Comparison of ENCODE assay signal across 31 cellular contexts in genomic region chr3:64411101-64411500, GRCh38.
"Had no signal": no experiment of that assay in that cellular context is flagged by ENCODE, and none has a peak within 500 bp of the region (broad histone marks: within the 10 kb centered on the region; RNA-seq: fewer than 3 reads in every experiment).

No MANE protein-coding gene starts in this region.

- H3K27me3 ChIP-seq: adrenal gland, Peyer's patch had no signal

- H3K27me3 Mint-ChIP-seq: activated CD4-positive, alpha-beta T cell treated with anti-CD3 and anti-CD28 coated beads, Interleukin-2, amount 10 ng/mL, durations not matched to agents 24 days and 14 days had no signal

- H3K36me3 ChIP-seq: adrenal gland, Peyer's patch had no signal

- H3K4me1 ChIP-seq: adrenal gland, Peyer's patch had no signal

- H3K27ac Mint-ChIP-seq: activated CD4-positive, alpha-beta T cell treated with anti-CD3 and anti-CD28 coated beads, Interleukin-2, amount 10 ng/mL, durations not matched to agents 24 days and 14 days; activated CD8-positive, alpha-beta T cell treated with anti-CD3 and anti-CD28 coated beads for 36 hours; activated naive CD4-positive, alpha-beta T cell treated with anti-CD3 and anti-CD28 coated beads, Interleukin-2, amount 50 U/mL, for 72 hours; activated T-cell treated with anti-CD3 and anti-CD28 coated beads, Interleukin-2, amount 50 U/mL, for 24 hours; activated T-helper 2 cell treated with anti-CD3 and anti-CD28 coated beads, Interferon-gamma antibody, Interleukin-2, Interleukin-4, amounts not matched to agents 10 μg/mL and 5 μg/mL and 100 μg/mL, durations not matched to agents 14 hours and 24 hours and 36 hours; T-helper 1 cell treated with Interleukin-12 subunit alpha and Interleukin-12 subunit beta and Interleukin-4 antibody, amounts not matched to agents 30 μg/mL and 1 μg/mL, for 36 hours; T-helper 2 cell treated with Interferon-gamma antibody and Interleukin-4, amounts not matched to agents 5 μg/mL and 100 μg/mL, for 36 hours had no signal

- H3K9me3 ChIP-seq: adrenal gland, Peyer's patch had no signal

- H3K4me3 Mint-ChIP-seq: activated CD4-positive, alpha-beta T cell treated with anti-CD3 and anti-CD28 coated beads, Interleukin-2, amount 10 ng/mL, durations not matched to agents 24 days and 14 days; activated CD8-positive, alpha-beta T cell treated with anti-CD3 and anti-CD28 coated beads for 36 hours; activated T-cell treated with anti-CD3 and anti-CD28 coated beads, Interleukin-2, amount 50 U/mL, for 24 hours; brain; T-helper 1 cell treated with Interleukin-12 subunit alpha and Interleukin-12 subunit beta and Interleukin-4 antibody, amounts not matched to agents 30 μg/mL and 1 μg/mL, for 36 hours; T-helper 2 cell treated with Interferon-gamma antibody and Interleukin-4, amounts not matched to agents 5 μg/mL and 100 μg/mL, for 36 hours had no signal

- DNase-seq: activated CD4-positive, alpha-beta T cell treated with anti-CD3 and anti-CD28 coated beads, Interleukin-2, amount 10 ng/mL, durations not matched to agents 24 days and 14 days; activated CD4-positive, alpha-beta T cell treated with anti-CD3 and anti-CD28 coated beads, Interleukin-2, amount 50 U/mL, for 4 hours; activated CD8-positive, alpha-beta T cell treated with anti-CD3 and anti-CD28 coated beads for 36 hours; activated gamma-delta T cell; activated naive CD4-positive, alpha-beta T cell treated with Interleukin-2 at 50 U/mL for 16 hours; activated T-cell treated with anti-CD3 and anti-CD28 coated beads, Interleukin-2, amount 50 U/mL, for 24 hours; adrenal gland; anterior cingulate cortex; caudate nucleus; cerebellar nuclear complex; Kasumi-1; MM.1S; NCI-H1092 treated with DMSO at 0.1 percent for 48 hours; NCI-H146; NCI-H187; NCI-H2081; NCI-H2171 treated with DMSO at 0.1 percent for 48 hours; NCI-H345; NCI-H524 treated with DMSO at 0.1 percent for 48 hours; PC-3; Peyer's patch; SIG-M5 had no signal

- H3K27ac ChIP-seq: adrenal gland, Peyer's patch, RWPE1 had no signal

- H3K4me3 ChIP-seq: adrenal gland, Peyer's patch had no signal

- ATAC-seq: activated CD8-positive, alpha-beta T cell treated with anti-CD3 and anti-CD28 coated beads for 36 hours; activated naive CD4-positive, alpha-beta T cell treated with anti-CD3 and anti-CD28 coated beads, Interleukin-2, amount 50 U/mL, for 72 hours; PC-3; Right ventricle myocardium inferior had no signal

- H3K9me3 Mint-ChIP-seq: activated CD4-positive, alpha-beta T cell treated with anti-CD3 and anti-CD28 coated beads, Interleukin-2, amount 10 ng/mL, durations not matched to agents 24 days and 14 days; activated CD8-positive, alpha-beta T cell treated with anti-CD3 and anti-CD28 coated beads for 36 hours; activated T-cell treated with anti-CD3 and anti-CD28 coated beads, Interleukin-2, amount 50 U/mL, for 24 hours; activated T-helper 2 cell treated with anti-CD3 and anti-CD28 coated beads, Interferon-gamma antibody, Interleukin-2, Interleukin-4, amounts not matched to agents 10 μg/mL and 5 μg/mL and 100 μg/mL, durations not matched to agents 14 hours and 24 hours and 36 hours; T-helper 1 cell treated with Interleukin-12 subunit alpha and Interleukin-12 subunit beta and Interleukin-4 antibody, amounts not matched to agents 30 μg/mL and 1 μg/mL, for 36 hours; T-helper 2 cell treated with Interferon-gamma antibody and Interleukin-4, amounts not matched to agents 5 μg/mL and 100 μg/mL, for 36 hours had no signal

- H3K4me1 Mint-ChIP-seq: activated CD4-positive, alpha-beta T cell treated with anti-CD3 and anti-CD28 coated beads, Interleukin-2, amount 10 ng/mL, durations not matched to agents 24 days and 14 days had no signal

- FAIRE-seq: bronchial epithelial cell, TTC549 had no signal
